25 cellular contexts compared by ENCODE assay signal in the genomic region with DNA sequence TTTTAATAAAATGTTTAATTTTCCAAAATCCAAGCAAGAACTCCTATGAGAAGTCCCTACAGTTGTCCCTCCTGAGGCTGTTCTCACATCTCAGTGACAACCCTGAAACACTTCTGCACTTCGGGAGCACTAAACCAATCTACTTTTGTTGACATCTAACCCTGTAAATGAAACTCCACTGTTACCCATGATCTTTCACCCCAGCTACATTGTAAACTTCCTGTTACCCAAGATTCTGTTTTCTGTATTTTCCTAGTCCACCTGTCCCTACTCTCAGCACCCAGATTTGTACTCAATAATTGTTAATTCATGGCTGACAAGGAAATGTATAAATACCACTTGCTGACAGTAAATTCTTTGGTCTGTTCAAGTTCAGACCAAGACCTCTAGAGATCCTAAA.
"Had no signal": no experiment of that assay in that cellular context is flagged by ENCODE, and none has a peak within 500 bp of the region (broad histone marks: within the 10 kb centered on the region; RNA-seq: fewer than 3 reads in every experiment).

No MANE protein-coding gene starts in this region.

- H3K9me3 ChIP-seq: MG63, Peyer's patch, SJCRH30 had no signal

- H3K4me3 ChIP-seq: MG63, PC-9, Peyer's patch, SJCRH30 had no signal

- DNase-seq: IMR-90, Karpas-422, KG1, MG63, NCI-H1048, NCI-H1105, NCI-H1417 treated with DMSO at 0.1 percent for 48 hours, NCI-H146, NCI-H1694 treated with DMSO at 0.1 percent for 48 hours, NCI-H1930, NCI-H2081, NCI-H2171, NCI-H226, NCI-H446, NCI-H510A, NCI-H524 treated with DMSO at 0.1 percent for 48 hours, NCI-H69, NCI-H774, PC-9, Peyer's patch, SHP77 treated with DMSO at 0.1 percent for 48 hours, SJCRH30, T-helper 1 cell had no signal

- H3K4me1 ChIP-seq: Peyer's patch, SJCRH30 had no signal

- H3K36me3 ChIP-seq: MG63, Peyer's patch, SJCRH30 had no signal

- H2AFZ ChIP-seq: PC-9 had no signal

- ATAC-seq: Right ventricle myocardium inferior, SK-N-SH treated with all-trans-retinoic acid at 6 μM for 48 hours had no signal

- H3K4me2 ChIP-seq: PC-9 had no signal

- H3K27me3 ChIP-seq: MG63, Peyer's patch, SJCRH30 had no signal

- H3K27ac ChIP-seq: PC-9, Peyer's patch, SJCRH30 had no signal
